Comparison of ENCODE assay signal across 12 cellular contexts in genomic region chr10:69361303-69361614, GRCh38. TPM values are rescaled to one million over a fixed set of nuclear protein-coding genes. Genes with fewer than 3 reads are reported as not detected.
A peak's percentile ranks its signal among the peaks of the same experiment; 100 is the strongest.
DNase-seq lines count a peak whose midpoint lies in the region; ATAC-seq and TF ChIP-seq lines count a peak whose summit lies in the region.
"Had no signal": no experiment of that assay in that cellular context is flagged by ENCODE, and none has a peak within 500 bp of the region (broad histone marks: within the 10 kb centered on the region; RNA-seq: fewer than 3 reads in every experiment).

No MANE protein-coding gene starts in this region.

- H3K9me3 Mint-ChIP-seq in mesothelial cell of epicardium, result no peaks in the 10 kb centered on the region
- H3K9me3 Mint-ChIP-seq: naive B cell had no signal

- intact Hi-C loops in Right ventricle myocardium inferior (cut with DNase I), result loop anchor here (5.0 kb wide), 1 partner anchor 44 kb away; no protein-coding TSS in a partner anchor
- intact Hi-C loops in right cardiac atrium (cut with DNase I), result no loop called here
- intact Hi-C loops in vagina (cut with DNase I), result no loop called here

- TF ChIP-seq CTCF in vagina (IDR thresholded peaks at IDR 0.05), result no peak
- no peak for TF ChIP-seq CTCF in mesothelial cell of epicardium (IDR thresholded peaks at IDR 0.05; ENCODE audit: unreplicated experiment)

- peaks cover 18 to 23% of the 10 kb centered on the region in 2 donors for H3K36me3 ChIP-seq in mucosa of rectum (ENCODE audit: control insufficient read depth in 2 of 2, insufficient read depth in 2 of 2, low read length in 2 of 2)
- peaks cover 0 to 28% of the 10 kb centered on the region in 2 donors for H3K36me3 ChIP-seq in vagina

- peak overlapping the region in 1 of 2 donors; percentile 23 for H3K9ac ChIP-seq in mucosa of rectum (ENCODE audit: low read depth in 1 of 2, low read length in 2 of 2)

- H3K4me1 Mint-ChIP-seq in mesothelial cell of epicardium, result peaks cover 20% of the 10 kb centered on the region

- WGBS in right cardiac atrium, result 96% methylated on average over 2 of the region's 2 CpGs

- no peaks in the 10 kb centered on the region for H3K27me3 Mint-ChIP-seq in mesothelial cell of epicardium (ENCODE audit: low read depth)
- H3K27me3 Mint-ChIP-seq: naive B cell had no signal

- H3K36me3 Mint-ChIP-seq in mesothelial cell of epicardium, result peaks cover 3% of the 10 kb centered on the region
- H3K36me3 Mint-ChIP-seq: naive B cell had no signal

- H3K9me3 ChIP-seq in right cardiac atrium (ENCODE audit: control insufficient read depth, low read length), result no peaks in the 10 kb centered on the region
- no peaks in the 10 kb centered on the region for H3K9me3 ChIP-seq in mucosa of rectum (ENCODE audit: control insufficient read depth in 2 of 2, low read length in 2 of 2)
- H3K9me3 ChIP-seq in vagina, result no peaks in the 10 kb centered on the region

- DNase-seq in Right ventricle myocardium inferior (ENCODE audit: missing footprints) (no peak), right cardiac atrium (no peak), cerebellum (ENCODE audit: low spot score) (peak; percentile 92), vagina (ENCODE audit: extremely low spot score in 2 of 2) (no peak), NCI-H2081 (lab: John Stamatoyannopoulos, UW) (no peak), mesothelial cell of epicardium (ENCODE audit: low spot score in 2 of 2, unreplicated experiment in 2 of 2) (no peak)
- DNase-seq: activated gamma-delta T cell; naive B cell; NCI-H1048; NK-92 treated with Interleukin-12 subunit alpha and Interleukin-12 subunit beta, amount 100 ng/mL, for 24 hours had no signal

- no peak overlapping the region for H3K4me3 Mint-ChIP-seq in mesothelial cell of epicardium
- H3K4me3 Mint-ChIP-seq: naive B cell had no signal

- no peak for TF ChIP-seq POLR2A in vagina (IDR thresholded peaks at IDR 0.05)

- H3K4me3 ChIP-seq in right cardiac atrium (ENCODE audit: low read length) (no peak overlapping the region), mucosa of rectum (ENCODE audit: low read length in 2 of 2) (peak overlapping the region in 1 of 2 donors; percentile 6), vagina (no peak overlapping the region)

- no peak overlapping the region for H3K27ac ChIP-seq in right cardiac atrium (ENCODE audit: low read length)
- peak overlapping the region; percentile 82 to 85 for H3K27ac ChIP-seq in mucosa of rectum (ENCODE audit: low read depth in 2 of 2, low read length in 2 of 2)
- H3K27ac ChIP-seq in vagina, result peak overlapping the region; percentile 80

- H3K27me3 ChIP-seq in right cardiac atrium (ENCODE audit: control insufficient read depth, insufficient read depth) (no peaks in the 10 kb centered on the region), mucosa of rectum (ENCODE audit: control insufficient read depth in 2 of 2, insufficient read depth in 2 of 2, low read length in 2 of 2) (no peaks in the 10 kb centered on the region), vagina (no peaks in the 10 kb centered on the region)

- H3K4me1 ChIP-seq in right cardiac atrium (ENCODE audit: control insufficient read depth, insufficient read depth, low read length) (peaks cover 25% of the 10 kb centered on the region), mucosa of rectum (ENCODE audit: control insufficient read depth in 2 of 2, insufficient read depth in 2 of 2, low read length in 2 of 2) (peaks cover 24 to 33% of the 10 kb centered on the region in 2 donors), vagina (peaks cover 63% of the 10 kb centered on the region)

- no peak overlapping the region for H3K27ac Mint-ChIP-seq in mesothelial cell of epicardium

- ATAC-seq in Right ventricle myocardium inferior (peak; percentile 8), right cardiac atrium (no peak), GM21528 (IDR thresholded peaks at IDR 0.05; ENCODE audit: low FRiP score, unreplicated experiment) (no peak)

RNA-seq across cellular contexts. Expression of gene TACR2, which starts 55.5 kb away (rescaled TPM):
- 0.19 TPM for total RNA-seq in Right ventricle myocardium inferior
- total RNA-seq in right cardiac atrium, result under 1 TPM; 0.26 to 0.53 (median 0.37) TPM
- 0.27 TPM for polyA plus RNA-seq in right cardiac atrium
- total RNA-seq in cerebellum, result 0.82 TPM
- 6.1 TPM for total RNA-seq in vagina
- total RNA-seq in mesothelial cell of epicardium, result not detected in 3 replicates
